Comparison of ENCODE assay signal across 1 cellular context in genomic region chr5:150630459-150631325, GRCh38.
TF ChIP-seq lines count a peak whose summit lies in the region.

No MANE protein-coding gene starts in this region.

TF ChIP-seq in A549, 52 proteins besides CTCF, POLR2A, EP300 and RAD21 (continued from another document):
- TF ChIP-seq, protein P1, sequence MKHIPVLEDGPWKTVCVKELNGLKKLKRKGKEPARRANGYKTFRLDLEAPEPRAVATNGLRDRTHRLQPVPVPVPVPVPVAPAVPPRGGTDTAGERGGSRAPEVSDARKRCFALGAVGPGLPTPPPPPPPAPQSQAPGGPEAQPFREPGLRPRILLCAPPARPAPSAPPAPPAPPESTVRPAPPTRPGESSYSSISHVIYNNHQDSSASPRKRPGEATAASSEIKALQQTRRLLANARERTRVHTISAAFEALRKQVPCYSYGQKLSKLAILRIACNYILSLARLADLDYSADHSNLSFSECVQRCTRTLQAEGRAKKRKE (CRISPR knock-in tag; IDR thresholded peaks at IDR 0.05; ENCODE audit: low read depth): no peak
- TF ChIP-seq RCOR1 (IDR thresholded peaks at IDR 0.05; ENCODE audit: low read depth, low read length) (no peak), ZFP36 (IDR thresholded peaks at IDR 0.05; ENCODE audit: borderline replicate concordance, partially characterized antibody) (peak; percentile 60), CHD2 (IDR thresholded peaks at IDR 0.05; ENCODE audit: low read length, partially characterized antibody) (no peak), HEYL (CRISPR knock-in tag; IDR thresholded peaks at IDR 0.05) (no peak), MAX (IDR thresholded peaks at IDR 0.05) (peak; percentile 50; the same call in 1 of the 2 replicates)
